ENCODE assay signal across 19 cellular contexts in the genomic region with DNA sequence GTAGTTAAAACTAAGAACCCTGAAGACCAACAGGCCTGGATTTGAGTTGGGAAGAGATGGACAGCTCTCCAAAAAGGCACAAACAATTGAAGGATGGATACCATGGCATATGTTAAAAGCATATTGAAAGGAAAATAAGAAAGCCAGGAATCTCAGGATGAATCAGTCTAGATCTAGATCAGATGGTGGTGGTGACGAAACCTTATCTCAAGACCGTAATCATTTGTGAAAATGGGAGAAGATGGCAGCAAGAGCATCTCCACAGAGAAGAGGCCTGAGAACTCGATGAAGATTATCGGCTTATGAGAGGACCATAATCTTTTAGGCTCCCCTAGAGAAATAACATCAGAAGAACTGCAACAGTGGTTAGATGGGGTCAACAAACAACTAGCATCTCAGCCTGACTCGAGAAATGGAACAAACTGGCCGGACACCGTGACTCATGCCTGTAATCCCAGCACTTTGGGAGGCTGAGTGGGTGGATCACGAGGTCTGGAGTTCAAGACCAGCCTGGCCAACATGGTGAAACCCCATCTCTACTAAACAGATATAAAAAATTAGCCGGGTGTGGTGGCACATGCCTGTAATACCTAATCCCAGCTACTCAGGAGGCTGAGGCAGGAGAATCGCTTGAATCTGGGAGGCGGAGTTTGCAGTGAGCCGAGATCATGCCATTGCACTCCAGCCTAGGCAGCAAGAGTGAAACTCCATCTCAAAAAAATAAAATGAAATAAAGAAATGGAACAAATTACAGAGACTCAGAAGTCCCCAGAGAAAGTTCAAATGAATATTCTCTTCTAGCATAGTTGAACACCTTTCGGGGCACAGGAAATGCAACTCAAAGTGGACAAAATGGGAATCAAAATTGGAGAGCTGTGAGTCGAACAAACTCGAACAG. TPM values are rescaled to one million over a fixed set of nuclear protein-coding genes. Genes with fewer than 3 reads are reported as not detected.
A peak's percentile ranks its signal among the peaks of the same experiment; 100 is the strongest.
DNase-seq lines count a peak whose midpoint lies in the region; ATAC-seq and TF ChIP-seq lines count a peak whose summit lies in the region.
"Had no signal": no experiment of that assay in that cellular context is flagged by ENCODE, and none has a peak within 500 bp of the region (broad histone marks: within the 10 kb centered on the region; RNA-seq: fewer than 3 reads in every experiment).

No MANE protein-coding gene starts in this region.

- H3K27ac ChIP-seq in right lobe of liver (peak overlapping the region in 2 of 3 donors; percentile 36 to 69), smooth muscle cell (ENCODE audit: low read depth) (no peak overlapping the region)
- H3K27ac ChIP-seq: foreskin keratinocyte, GM23248, left ventricle myocardium inferior had no signal

- no peak overlapping the region for H2AFZ ChIP-seq in smooth muscle cell (ENCODE audit: low read depth)
- H2AFZ ChIP-seq: GM23248 had no signal

- no peak for TF ChIP-seq POLR2A in right lobe of liver (IDR thresholded peaks at IDR 0.05)

- H3K4me1 ChIP-seq in right lobe of liver = peaks cover 0 to 57% (median 23%) of the 10 kb centered on the region in 4 donors
- peaks cover 8% of the 10 kb centered on the region for H3K4me1 ChIP-seq in smooth muscle cell (ENCODE audit: low read depth)

- H3K36me3 ChIP-seq in right lobe of liver (no peaks in the 10 kb centered on the region), smooth muscle cell (ENCODE audit: low read depth) (no peaks in the 10 kb centered on the region)
- H3K36me3 ChIP-seq: left ventricle myocardium inferior had no signal

- H3K79me2 ChIP-seq in smooth muscle cell (ENCODE audit: low read depth) = peaks cover 62% of the 10 kb centered on the region

- H3K9me3 ChIP-seq in right lobe of liver (no peaks in the 10 kb centered on the region), smooth muscle cell (replicated peaks; ENCODE audit: low read depth) (no peaks in the 10 kb centered on the region)
- H3K9me3 ChIP-seq: left ventricle myocardium inferior had no signal

- no peak for TF ChIP-seq CTCF in right lobe of liver (IDR thresholded peaks at IDR 0.05)
- TF ChIP-seq CTCF in smooth muscle cell (IDR thresholded peaks at IDR 0.05; ENCODE audit: borderline replicate concordance, insufficient read depth, poor library complexity, severe bottlenecking) = no peak
- no peak for TF ChIP-seq CTCF in HFFc6 (IDR thresholded peaks at IDR 0.05)

- peak; percentile 52 for ATAC-seq in activated T-helper 17 cell treated with anti-CD3 and anti-CD28 coated beads, Interleukin-2, amount 50 U/mL, for 72 hours (replicated peaks)
- ATAC-seq in right lobe of liver (peak in 1 of 4 donors; percentile 7), GM21526 (IDR thresholded peaks at IDR 0.05; ENCODE audit: low FRiP score, unreplicated experiment) (no peak)
- ATAC-seq: activated CD8-positive, alpha-beta memory T cell treated with anti-CD3 and anti-CD28 coated beads, Interleukin-2, amount 10 ng/mL, durations not matched to agents 7 days and 5 days; foreskin keratinocyte had no signal

- H3K27me3 Mint-ChIP-seq in activated naive CD4-positive, alpha-beta T cell treated with anti-CD3 and anti-CD28 coated beads, Interleukin-2, amount 50 U/mL, for 24 hours = no peaks in the 10 kb centered on the region
- H3K27me3 Mint-ChIP-seq in activated T-helper 17 cell treated with anti-CD3 and anti-CD28 coated beads, Interleukin-2, amount 50 U/mL, for 72 hours = no peaks in the 10 kb centered on the region
- peaks cover 2% of the 10 kb centered on the region; the same call in 1 of the 2 replicates for H3K27me3 Mint-ChIP-seq in HFFc6 (ENCODE audit: insufficient read depth)
- H3K27me3 Mint-ChIP-seq: activated CD8-positive, alpha-beta memory T cell treated with anti-CD3 and anti-CD28 coated beads, Interleukin-2, amount 10 ng/mL, durations not matched to agents 7 days and 5 days had no signal

- peaks cover 93% of the 10 kb centered on the region for H4K20me1 ChIP-seq in smooth muscle cell (ENCODE audit: low read depth)

- intact Hi-C loops in right lobe of liver (cut with DNase I) = no loop called here

- H3K27me3 ChIP-seq in right lobe of liver = no peaks in the 10 kb centered on the region
- H3K27me3 ChIP-seq in smooth muscle cell (ENCODE audit: low read depth) = no peaks in the 10 kb centered on the region
- H3K27me3 ChIP-seq: foreskin keratinocyte had no signal

- 55% methylated on average over 14 of the region's 15 CpGs for WGBS in right lobe of liver (ENCODE audit: insufficient coverage, low coverage, low lambda C conversion rate, missing lambda C conversion rate)
- 89% methylated on average over 15 of the region's 15 CpGs for WGBS in smooth muscle cell (ENCODE audit: low lambda C conversion rate)

- peak overlapping the region; percentile 91 for H3K27ac Mint-ChIP-seq in activated naive CD4-positive, alpha-beta T cell treated with anti-CD3 and anti-CD28 coated beads, Interleukin-2, amount 50 U/mL, for 24 hours
- peak overlapping the region; percentile 81 for H3K27ac Mint-ChIP-seq in activated T-helper 17 cell treated with anti-CD3 and anti-CD28 coated beads, Interleukin-2, amount 50 U/mL, for 72 hours
- no peak overlapping the region for H3K27ac Mint-ChIP-seq in HFFc6
- H3K27ac Mint-ChIP-seq: activated CD8-positive, alpha-beta memory T cell treated with anti-CD3 and anti-CD28 coated beads, Interleukin-2, amount 10 ng/mL, durations not matched to agents 7 days and 5 days had no signal

- no peak overlapping the region for H3K9ac ChIP-seq in smooth muscle cell (ENCODE audit: low read depth)
- H3K9ac ChIP-seq: GM23248 had no signal

- H3K36me3 Mint-ChIP-seq in activated naive CD4-positive, alpha-beta T cell treated with anti-CD3 and anti-CD28 coated beads, Interleukin-2, amount 50 U/mL, for 24 hours = peaks cover 22% of the 10 kb centered on the region
- peaks cover 22% of the 10 kb centered on the region for H3K36me3 Mint-ChIP-seq in activated T-helper 17 cell treated with anti-CD3 and anti-CD28 coated beads, Interleukin-2, amount 50 U/mL, for 72 hours (ENCODE audit: low read depth)
- H3K36me3 Mint-ChIP-seq in HFFc6 (ENCODE audit: low read depth) = no peaks in the 10 kb centered on the region

- no peaks in the 10 kb centered on the region for H3F3A ChIP-seq in smooth muscle cell (ENCODE audit: low read depth)

- no peak for DNase-seq in activated naive CD4-positive, alpha-beta T cell treated with Interleukin-2 at 50 U/mL for 16 hours
- no peak for DNase-seq in right lobe of liver
- no peak for DNase-seq in smooth muscle cell (lab: John Stamatoyannopoulos, UW; ENCODE audit: unreplicated experiment)
- no peak for DNase-seq in NCI-H2171 (lab: John Stamatoyannopoulos, UW)
- no peak for DNase-seq in HFFc6
- DNase-seq: activated CD8-positive, alpha-beta memory T cell treated with anti-CD3 and anti-CD28 coated beads, Interleukin-2, amount 10 ng/mL, durations not matched to agents 7 days and 5 days; amygdala; foreskin keratinocyte; GDM1; GM23248; KG1; left ventricle myocardium inferior; NCI-H1092 treated with DMSO at 0.1 percent for 48 hours; RPMI8226; stimulated activated CD4-positive, alpha-beta T cell treated with anti-CD3 and anti-CD28 coated beads, Interleukin-12 subunit alpha, Interleukin-12 subunit beta, amount 100 ng/mL, for 4 hours; SW 1271 had no signal

- H3K4me2 ChIP-seq in smooth muscle cell = no peak overlapping the region

- peak overlapping the region in 1 of 3 donors; percentile 12 for H3K4me3 ChIP-seq in right lobe of liver
- H3K4me3 ChIP-seq in smooth muscle cell = no peak overlapping the region
- H3K4me3 ChIP-seq: GM23248, left ventricle myocardium inferior had no signal

- peak overlapping the region; percentile 47 for H3K4me3 Mint-ChIP-seq in activated naive CD4-positive, alpha-beta T cell treated with anti-CD3 and anti-CD28 coated beads, Interleukin-2, amount 50 U/mL, for 24 hours
- H3K4me3 Mint-ChIP-seq in activated T-helper 17 cell treated with anti-CD3 and anti-CD28 coated beads, Interleukin-2, amount 50 U/mL, for 72 hours = peak overlapping the region; percentile 86
- H3K4me3 Mint-ChIP-seq in HFFc6 = no peak overlapping the region
- H3K4me3 Mint-ChIP-seq: activated CD8-positive, alpha-beta memory T cell treated with anti-CD3 and anti-CD28 coated beads, Interleukin-2, amount 10 ng/mL, durations not matched to agents 7 days and 5 days had no signal

- no peaks in the 10 kb centered on the region for H3K9me3 Mint-ChIP-seq in activated naive CD4-positive, alpha-beta T cell treated with anti-CD3 and anti-CD28 coated beads, Interleukin-2, amount 50 U/mL, for 24 hours
- H3K9me3 Mint-ChIP-seq in activated T-helper 17 cell treated with anti-CD3 and anti-CD28 coated beads, Interleukin-2, amount 50 U/mL, for 72 hours = no peaks in the 10 kb centered on the region
- no peaks in the 10 kb centered on the region for H3K9me3 Mint-ChIP-seq in HFFc6

- H3K4me1 Mint-ChIP-seq in activated naive CD4-positive, alpha-beta T cell treated with anti-CD3 and anti-CD28 coated beads, Interleukin-2, amount 50 U/mL, for 24 hours = peaks cover 95% of the 10 kb centered on the region
- H3K4me1 Mint-ChIP-seq in activated T-helper 17 cell treated with anti-CD3 and anti-CD28 coated beads, Interleukin-2, amount 50 U/mL, for 72 hours = peaks cover 69% of the 10 kb centered on the region
- no peaks in the 10 kb centered on the region for H3K4me1 Mint-ChIP-seq in HFFc6 (ENCODE audit: low read depth)

RNA-seq across cellular contexts. Expression of gene FOXO1, which starts 47.6 kb away (rescaled TPM):
- 10 to 100 TPM; 32.0 to 48.9 TPM for total RNA-seq in activated T-helper 17 cell treated with anti-CD3 and anti-CD28 coated beads, Interleukin-2, amount 50 U/mL, for 72 hours
- total RNA-seq in right lobe of liver (10 to 100 TPM; 12.3 to 27.7 (median 14.6) TPM), smooth muscle cell (19.9 and 20.1 TPM in 2 replicates)
- polyA plus RNA-seq in smooth muscle cell = 17.0 and 17.7 TPM in 2 replicates
- 1 to 10 TPM in 1 of 6 experiments, under 1 TPM in 5; 0.48 to 1.1 (median 0.63) TPM for total RNA-seq in HFFc6 (2021; fragmentation: NEBNext Ultra II Directional; extraction: Animal tissue kit (Norgen Biotek cat#: 25700))
